Comparison of ENCODE assay signal across 17 cellular contexts in the genomic region with DNA sequence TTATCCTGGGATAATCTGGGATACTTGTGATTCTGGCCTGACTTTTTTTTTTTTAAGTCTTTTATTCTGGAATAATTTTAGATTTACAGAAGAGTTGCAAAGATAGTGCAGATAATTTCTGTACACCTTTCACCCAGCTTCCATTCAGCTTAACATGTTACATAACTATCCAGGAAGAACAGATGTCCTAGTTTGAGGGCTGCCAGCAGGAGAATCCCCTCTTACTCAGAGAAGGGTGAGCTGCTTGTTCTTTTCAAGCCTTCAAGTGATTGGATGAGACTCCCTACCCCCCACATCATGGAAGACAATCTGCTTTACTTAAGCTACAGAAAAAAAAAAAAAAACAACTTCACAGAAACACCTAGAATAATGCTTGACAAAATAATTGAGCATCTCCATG.
A peak's percentile ranks its signal among the peaks of the same experiment; 100 is the strongest.
DNase-seq lines count a peak whose midpoint lies in the region; ATAC-seq, FAIRE-seq and TF ChIP-seq lines count a peak whose summit lies in the region.
"Had no signal": no experiment of that assay in that cellular context is flagged by ENCODE, and none has a peak within 500 bp of the region (broad histone marks: within the 10 kb centered on the region; RNA-seq: fewer than 3 reads in every experiment).

No MANE protein-coding gene starts in this region.

- no peaks in the 10 kb centered on the region for H3K36me3 ChIP-seq in PC-9 (ENCODE audit: low read depth)
- H3K36me3 ChIP-seq in breast epithelium: no peaks in the 10 kb centered on the region
- H3K36me3 ChIP-seq: BLaER1 treated with 17β-estradiol and CSF1 and Interleukin-3, amounts not matched to agents 10 nM and 100 nM had no signal

- no peaks in the 10 kb centered on the region for H4K20me1 ChIP-seq in PC-9 (ENCODE audit: insufficient read depth)
- H4K20me1 ChIP-seq: BLaER1 treated with 17β-estradiol and CSF1 and Interleukin-3, amounts not matched to agents 10 nM and 100 nM had no signal

- no peak for ATAC-seq in GM21619 (IDR thresholded peaks at IDR 0.05; ENCODE audit: unreplicated experiment)
- ATAC-seq: GM12878, HCT116 had no signal

- CTCF ChIA-PET in PC-9 (lab: Charles Lee): interaction anchor here (0.7 kb wide), 1 partner anchor 81 kb away, joined by 4 read pairs; no protein-coding TSS in a partner anchor

- TF ChIP-seq POLR2A in breast epithelium (IDR thresholded peaks at IDR 0.05): no peak

- no peaks in the 10 kb centered on the region for H3K9me2 ChIP-seq in PC-9 (ENCODE audit: insufficient read depth)

- H2AFZ ChIP-seq in PC-9: no peak overlapping the region
- H2AFZ ChIP-seq: GM23248 had no signal

- H3F3A ChIP-seq in PC-9 (ENCODE audit: insufficient read depth, low read depth): peaks cover 26% of the 10 kb centered on the region

- H3K27ac ChIP-seq in PC-9 (peak overlapping the region; percentile 96), breast epithelium (no peak overlapping the region)
- H3K27ac ChIP-seq: BLaER1 treated with 17β-estradiol and CSF1 and Interleukin-3, amounts not matched to agents 10 nM and 100 nM; GM23248; HL-60 had no signal

- POLR2A ChIA-PET in PC-9 (lab: Charles Lee; ENCODE audit: unreplicated experiment): interaction anchor here (0.6 kb wide), 3 partner anchors 78 to 105 kb away, joined by 3 to 5 read pairs (median 5); no protein-coding TSS in a partner anchor

- no TSS peak for BruUV-seq in PC-9 (replicated peaks; lab: Mats Ljungman, UMichigan)

- peak overlapping the region; percentile 69 for H3K4me2 ChIP-seq in PC-9
- H3K4me2 ChIP-seq: BLaER1 treated with 17β-estradiol and CSF1 and Interleukin-3, amounts not matched to agents 10 nM and 100 nM had no signal

- intact Hi-C loops in PC-9 (cut with micrococcal nuclease; ENCODE audit: unreplicated experiment): no loop called here
- intact Hi-C loops in breast epithelium (cut with DNase I; ENCODE audit: low total_unique reads): no loop called here

- FAIRE-seq in D721Med (lab: Jason Lieb, UNC): peak; percentile 68
- FAIRE-seq: GM12878, GM18507 had no signal

- no peaks in the 10 kb centered on the region for H3K79me2 ChIP-seq in PC-9 (ENCODE audit: low read depth)

- H3K4me1 ChIP-seq in PC-9 (replicated peaks; ENCODE audit: insufficient read depth) (peaks cover 51% of the 10 kb centered on the region), breast epithelium (no peaks in the 10 kb centered on the region)

- H3K27me3 ChIP-seq in PC-9 (ENCODE audit: insufficient read depth, low read depth) (no peaks in the 10 kb centered on the region), breast epithelium (no peaks in the 10 kb centered on the region)
- H3K27me3 ChIP-seq: BLaER1 treated with 17β-estradiol and CSF1 and Interleukin-3, amounts not matched to agents 10 nM and 100 nM had no signal

- H3K9me3 ChIP-seq in PC-9 (ENCODE audit: insufficient read depth, low read depth): peaks cover 5% of the 10 kb centered on the region; the same call in 1 of the 2 replicates
- no peaks in the 10 kb centered on the region for H3K9me3 ChIP-seq in breast epithelium
- H3K9me3 ChIP-seq: BLaER1 treated with 17β-estradiol and CSF1 and Interleukin-3, amounts not matched to agents 10 nM and 100 nM had no signal

- DNase-seq in D721Med (ENCODE audit: insufficient read length, low spot score) (no peak), NCI-H524 (lab: John Stamatoyannopoulos, UW) (peak; percentile 86 to 97), PC-9 (no peak), cerebellum (ENCODE audit: low spot score) (peak; percentile 65), SIG-M5 treated with dmso at 0.1 percent for 504 hours (lab: John Stamatoyannopoulos, UW; ENCODE audit: unreplicated experiment) (no peak), breast epithelium (ENCODE audit: low spot score in 2 of 2) (no peak), DMS79 (lab: John Stamatoyannopoulos, UW) (no peak)
- DNase-seq: 8988T; CD4-positive, alpha-beta T cell; DMS53; GM23248 had no signal

- H3K4me3 ChIP-seq in PC-9 (no peak overlapping the region), breast epithelium (no peak overlapping the region)
- H3K4me3 ChIP-seq: BLaER1 treated with 17β-estradiol and CSF1 and Interleukin-3, amounts not matched to agents 10 nM and 100 nM; GM12878; GM23248 had no signal

- TF ChIP-seq CTCF in D721Med (IDR thresholded peaks at IDR 0.05; ENCODE audit: insufficient read depth, missing control alignments) (no peak), PC-9 (conservative IDR thresholded peaks at IDR 0.05) (no peak), breast epithelium (IDR thresholded peaks at IDR 0.05) (no peak)

Comparison
In these comparisons a context has a peak if more than half of its experiments do, and no peak if none do; other contexts are left out.
1. DNase-seq: peak in NCI-H524 (2 of 2) and cerebellum (single experiment); none in D721Med (single experiment), PC-9 (0 of 2), SIG-M5 treated with dmso at 0.1 percent for 504 hours (single experiment), breast epithelium (0 of 2) and DMS79 (single experiment).